ENCODE assay signal across 10 cellular contexts in genomic region chr7:50448823-50449222, GRCh38. TPM values are rescaled to one million over a fixed set of nuclear protein-coding genes. Genes with fewer than 3 reads are reported as not detected.
A peak's percentile ranks its signal among the peaks of the same experiment; 100 is the strongest.
DNase-seq lines count a peak whose midpoint lies in the region; ATAC-seq lines count a peak whose summit lies in the region.
"Had no signal": no experiment of that assay in that cellular context is flagged by ENCODE, and none has a peak within 500 bp of the region (broad histone marks: within the 10 kb centered on the region; RNA-seq: fewer than 3 reads in every experiment).

No MANE protein-coding gene starts in this region.

- peak overlapping the region in 3 of 5 donors; percentile 2 to 89 (median 59) for H3K4me3 Mint-ChIP-seq in immature natural killer cell

- peaks cover 0 to 10% (median 3%) of the 10 kb centered on the region in 3 donors for H3K27me3 Mint-ChIP-seq in immature natural killer cell (ENCODE audit: low read depth in 3 of 3)

- peak; percentile 30 for ATAC-seq in GM21423 (IDR thresholded peaks at IDR 0.05; ENCODE audit: unreplicated experiment)
- ATAC-seq in GM18511 (IDR thresholded peaks at IDR 0.05; ENCODE audit: unreplicated experiment) = no peak

- no peaks in the 10 kb centered on the region for H3K9me3 Mint-ChIP-seq in immature natural killer cell

- H3K4me3 ChIP-seq in GM08714 (ENCODE audit: low read length) = peak overlapping the region; percentile 82; the same call in 1 of the 2 replicates
- peak overlapping the region; percentile 83; the same call in 1 of the 2 replicates for H3K4me3 ChIP-seq in Jurkat, Clone E6-1 (ENCODE audit: low read length)

- H3K4me1 Mint-ChIP-seq in immature natural killer cell = peaks cover 18 to 26% of the 10 kb centered on the region in 2 donors

- H3K36me3 Mint-ChIP-seq in immature natural killer cell = peaks cover 11 to 30% (median 17%) of the 10 kb centered on the region in 3 donors

- H3K27ac Mint-ChIP-seq in immature natural killer cell = peak overlapping the region in 5 of 6 donors; percentile 0 to 86 (median 70)
- H3K27ac Mint-ChIP-seq: progenitor cell of endocrine pancreas had no signal

- no peak for DNase-seq in Jurkat, Clone E6-1 (ENCODE audit: low read depth, low spot score)
- DNase-seq in immature natural killer cell (no peak), amniotic stem cell (lab: John Stamatoyannopoulos, UW) (no peak)
- DNase-seq in NK-92 treated with Interleukin-12 subunit alpha and Interleukin-12 subunit beta, amount 100 ng/mL, for 24 hours (lab: John Stamatoyannopoulos, UW) = no peak
- no peak for DNase-seq in activated CD4-positive, alpha-beta T cell treated with anti-CD3 and anti-CD28 coated beads for 1 hour
- DNase-seq: SIG-M5 had no signal

RNA-seq across cellular contexts. Expression of gene FIGNL1, which starts 1.3 kb away (rescaled TPM):
- 40.1 TPM for polyA plus RNA-seq in Jurkat, Clone E6-1 (2012; ENCODE audit: insufficient read depth, insufficient read length)
- polyA plus RNA-seq in immature natural killer cell = 10 to 100 TPM in 1 of 3 donors, 1 to 10 TPM in 2; 1.8 to 10.3 (median 3.7) TPM
